Comparison of ENCODE assay signal across 1 cellular context in the genomic region with DNA sequence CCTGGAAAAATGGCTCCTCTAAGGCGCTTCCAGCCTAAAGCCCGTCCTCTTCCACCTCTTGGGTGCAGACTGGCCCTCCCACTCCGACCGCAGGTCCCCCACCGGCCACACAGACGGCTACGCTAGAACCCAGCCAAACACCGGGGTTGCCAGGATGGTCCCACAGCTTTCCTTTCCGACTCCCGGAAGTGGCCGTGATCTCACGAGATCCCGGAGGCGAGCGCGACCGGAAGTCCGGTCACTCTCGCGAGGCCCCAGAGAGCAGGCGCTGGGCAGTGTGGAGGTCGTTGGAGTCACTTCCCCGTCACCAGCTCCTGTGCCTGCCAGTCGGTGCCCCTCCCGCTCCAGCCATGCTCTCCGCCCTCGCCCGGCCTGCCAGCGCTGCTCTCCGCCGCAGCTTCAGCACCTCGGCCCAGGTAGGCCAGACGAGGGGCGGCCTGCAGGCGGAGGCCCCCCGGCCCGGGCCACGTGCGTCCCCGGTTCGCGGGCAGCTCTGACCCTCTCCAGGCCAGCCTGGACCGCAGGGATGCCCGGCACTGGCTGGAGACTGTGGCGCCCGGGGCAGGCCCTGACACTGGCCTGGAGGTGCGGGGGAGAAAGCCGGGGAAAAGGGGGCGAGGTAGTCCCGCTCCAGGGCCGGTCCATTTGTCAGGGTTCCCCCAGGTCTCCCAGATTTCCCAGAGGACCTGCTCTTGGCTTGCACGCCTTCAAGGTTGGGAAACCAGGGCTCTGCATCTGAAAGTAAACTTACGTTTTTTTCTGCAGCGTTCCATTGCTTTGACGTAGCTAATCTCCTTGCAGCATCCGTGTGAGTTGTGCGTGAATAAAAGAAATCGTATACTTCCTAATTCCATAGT.
TF ChIP-seq lines count a peak whose summit lies in the region.

A gene with protein sequence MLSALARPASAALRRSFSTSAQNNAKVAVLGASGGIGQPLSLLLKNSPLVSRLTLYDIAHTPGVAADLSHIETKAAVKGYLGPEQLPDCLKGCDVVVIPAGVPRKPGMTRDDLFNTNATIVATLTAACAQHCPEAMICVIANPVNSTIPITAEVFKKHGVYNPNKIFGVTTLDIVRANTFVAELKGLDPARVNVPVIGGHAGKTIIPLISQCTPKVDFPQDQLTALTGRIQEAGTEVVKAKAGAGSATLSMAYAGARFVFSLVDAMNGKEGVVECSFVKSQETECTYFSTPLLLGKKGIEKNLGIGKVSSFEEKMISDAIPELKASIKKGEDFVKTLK (plus strand): TSS at position 296 of the 857 bp plus-strand sequence. CDS start 55 bp downstream, at position 351.
A gene with protein sequence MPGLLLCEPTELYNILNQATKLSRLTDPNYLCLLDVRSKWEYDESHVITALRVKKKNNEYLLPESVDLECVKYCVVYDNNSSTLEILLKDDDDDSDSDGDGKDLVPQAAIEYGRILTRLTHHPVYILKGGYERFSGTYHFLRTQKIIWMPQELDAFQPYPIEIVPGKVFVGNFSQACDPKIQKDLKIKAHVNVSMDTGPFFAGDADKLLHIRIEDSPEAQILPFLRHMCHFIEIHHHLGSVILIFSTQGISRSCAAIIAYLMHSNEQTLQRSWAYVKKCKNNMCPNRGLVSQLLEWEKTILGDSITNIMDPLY (minus strand): TSS at position 190 of the 857 bp plus-strand sequence. CDS start 17,477 bp downstream, outside the sequence.

TF ChIP-seq in HepG2, 621 proteins besides CTCF, POLR2A, EP300 and RAD21 (continued from another document and continues in another):
- TF ChIP-seq, protein P1, sequence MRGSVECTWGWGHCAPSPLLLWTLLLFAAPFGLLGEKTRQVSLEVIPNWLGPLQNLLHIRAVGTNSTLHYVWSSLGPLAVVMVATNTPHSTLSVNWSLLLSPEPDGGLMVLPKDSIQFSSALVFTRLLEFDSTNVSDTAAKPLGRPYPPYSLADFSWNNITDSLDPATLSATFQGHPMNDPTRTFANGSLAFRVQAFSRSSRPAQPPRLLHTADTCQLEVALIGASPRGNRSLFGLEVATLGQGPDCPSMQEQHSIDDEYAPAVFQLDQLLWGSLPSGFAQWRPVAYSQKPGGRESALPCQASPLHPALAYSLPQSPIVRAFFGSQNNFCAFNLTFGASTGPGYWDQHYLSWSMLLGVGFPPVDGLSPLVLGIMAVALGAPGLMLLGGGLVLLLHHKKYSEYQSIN (CRISPR knock-in tag; IDR thresholded peaks at IDR 0.05; ENCODE audit: borderline replicate concordance), result no peak
- TF ChIP-seq NFKB2 (CRISPR knock-in tag; IDR thresholded peaks at IDR 0.05; ENCODE audit: borderline replicate concordance), result peak; percentile 95; the same call in 1 of the 2 replicates
- TF ChIP-seq, protein P2, sequence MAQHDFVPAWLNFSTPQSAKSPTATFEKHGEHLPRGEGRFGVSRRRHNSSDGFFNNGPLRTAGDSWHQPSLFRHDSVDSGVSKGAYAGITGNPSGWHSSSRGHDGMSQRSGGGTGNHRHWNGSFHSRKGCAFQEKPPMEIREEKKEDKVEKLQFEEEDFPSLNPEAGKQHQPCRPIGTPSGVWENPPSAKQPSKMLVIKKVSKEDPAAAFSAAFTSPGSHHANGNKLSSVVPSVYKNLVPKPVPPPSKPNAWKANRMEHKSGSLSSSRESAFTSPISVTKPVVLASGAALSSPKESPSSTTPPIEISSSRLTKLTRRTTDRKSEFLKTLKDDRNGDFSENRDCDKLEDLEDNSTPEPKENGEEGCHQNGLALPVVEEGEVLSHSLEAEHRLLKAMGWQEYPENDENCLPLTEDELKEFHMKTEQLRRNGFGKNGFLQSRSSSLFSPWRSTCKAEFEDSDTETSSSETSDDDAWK (CRISPR knock-in tag; IDR thresholded peaks at IDR 0.05), result no peak
- TF ChIP-seq, protein P3, sequence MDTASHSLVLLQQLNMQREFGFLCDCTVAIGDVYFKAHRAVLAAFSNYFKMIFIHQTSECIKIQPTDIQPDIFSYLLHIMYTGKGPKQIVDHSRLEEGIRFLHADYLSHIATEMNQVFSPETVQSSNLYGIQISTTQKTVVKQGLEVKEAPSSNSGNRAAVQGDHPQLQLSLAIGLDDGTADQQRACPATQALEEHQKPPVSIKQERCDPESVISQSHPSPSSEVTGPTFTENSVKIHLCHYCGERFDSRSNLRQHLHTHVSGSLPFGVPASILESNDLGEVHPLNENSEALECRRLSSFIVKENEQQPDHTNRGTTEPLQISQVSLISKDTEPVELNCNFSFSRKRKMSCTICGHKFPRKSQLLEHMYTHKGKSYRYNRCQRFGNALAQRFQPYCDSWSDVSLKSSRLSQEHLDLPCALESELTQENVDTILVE (CRISPR knock-in tag; IDR thresholded peaks at IDR 0.05), result peak; percentile 84; the same call in 1 of the 2 replicates
- TF ChIP-seq ZFP1 (CRISPR knock-in tag; IDR thresholded peaks at IDR 0.05), result no peak; the same call in 1 of the 2 replicates
- peak; percentile 91; the same call in 1 of the 2 replicates for TF ChIP-seq ELF4 (CRISPR knock-in tag; IDR thresholded peaks at IDR 0.05; ENCODE audit: borderline replicate concordance)
- TF ChIP-seq ZNF160 (CRISPR knock-in tag; IDR thresholded peaks at IDR 0.05), result peak; percentile 74; the same call in 1 of the 2 replicates
- no peak for TF ChIP-seq ZNF839 (CRISPR knock-in tag; IDR thresholded peaks at IDR 0.05; ENCODE audit: borderline replicate concordance)
- TF ChIP-seq NBN (conservative IDR thresholded peaks at IDR 0.05), result no peak
- TF ChIP-seq ZNF264 (CRISPR knock-in tag; IDR thresholded peaks at IDR 0.05), result peak; percentile 86
- peak; percentile 95 for TF ChIP-seq NR2C2 (CRISPR knock-in tag; IDR thresholded peaks at IDR 0.05; ENCODE audit: borderline replicate concordance)
- TF ChIP-seq ZMYM3 (CRISPR knock-in tag; IDR thresholded peaks at IDR 0.05), result no peak
- TF ChIP-seq ZNF124 (CRISPR knock-in tag; IDR thresholded peaks at IDR 0.05), result peak; percentile 86
- no peak for TF ChIP-seq RARG (CRISPR knock-in tag; IDR thresholded peaks at IDR 0.05; ENCODE audit: low read depth)
- TF ChIP-seq HNRNPL (IDR thresholded peaks at IDR 0.05; ENCODE audit: low read depth, low read length), result peak; percentile 94
- TF ChIP-seq RXRA (CRISPR knock-in tag; IDR thresholded peaks at IDR 0.05), result peak; percentile 79; the same call in 1 of the 2 replicates
- TF ChIP-seq THYN1 (CRISPR knock-in tag; IDR thresholded peaks at IDR 0.05; ENCODE audit: borderline replicate concordance, low read depth), result no peak
- TF ChIP-seq, protein P4, sequence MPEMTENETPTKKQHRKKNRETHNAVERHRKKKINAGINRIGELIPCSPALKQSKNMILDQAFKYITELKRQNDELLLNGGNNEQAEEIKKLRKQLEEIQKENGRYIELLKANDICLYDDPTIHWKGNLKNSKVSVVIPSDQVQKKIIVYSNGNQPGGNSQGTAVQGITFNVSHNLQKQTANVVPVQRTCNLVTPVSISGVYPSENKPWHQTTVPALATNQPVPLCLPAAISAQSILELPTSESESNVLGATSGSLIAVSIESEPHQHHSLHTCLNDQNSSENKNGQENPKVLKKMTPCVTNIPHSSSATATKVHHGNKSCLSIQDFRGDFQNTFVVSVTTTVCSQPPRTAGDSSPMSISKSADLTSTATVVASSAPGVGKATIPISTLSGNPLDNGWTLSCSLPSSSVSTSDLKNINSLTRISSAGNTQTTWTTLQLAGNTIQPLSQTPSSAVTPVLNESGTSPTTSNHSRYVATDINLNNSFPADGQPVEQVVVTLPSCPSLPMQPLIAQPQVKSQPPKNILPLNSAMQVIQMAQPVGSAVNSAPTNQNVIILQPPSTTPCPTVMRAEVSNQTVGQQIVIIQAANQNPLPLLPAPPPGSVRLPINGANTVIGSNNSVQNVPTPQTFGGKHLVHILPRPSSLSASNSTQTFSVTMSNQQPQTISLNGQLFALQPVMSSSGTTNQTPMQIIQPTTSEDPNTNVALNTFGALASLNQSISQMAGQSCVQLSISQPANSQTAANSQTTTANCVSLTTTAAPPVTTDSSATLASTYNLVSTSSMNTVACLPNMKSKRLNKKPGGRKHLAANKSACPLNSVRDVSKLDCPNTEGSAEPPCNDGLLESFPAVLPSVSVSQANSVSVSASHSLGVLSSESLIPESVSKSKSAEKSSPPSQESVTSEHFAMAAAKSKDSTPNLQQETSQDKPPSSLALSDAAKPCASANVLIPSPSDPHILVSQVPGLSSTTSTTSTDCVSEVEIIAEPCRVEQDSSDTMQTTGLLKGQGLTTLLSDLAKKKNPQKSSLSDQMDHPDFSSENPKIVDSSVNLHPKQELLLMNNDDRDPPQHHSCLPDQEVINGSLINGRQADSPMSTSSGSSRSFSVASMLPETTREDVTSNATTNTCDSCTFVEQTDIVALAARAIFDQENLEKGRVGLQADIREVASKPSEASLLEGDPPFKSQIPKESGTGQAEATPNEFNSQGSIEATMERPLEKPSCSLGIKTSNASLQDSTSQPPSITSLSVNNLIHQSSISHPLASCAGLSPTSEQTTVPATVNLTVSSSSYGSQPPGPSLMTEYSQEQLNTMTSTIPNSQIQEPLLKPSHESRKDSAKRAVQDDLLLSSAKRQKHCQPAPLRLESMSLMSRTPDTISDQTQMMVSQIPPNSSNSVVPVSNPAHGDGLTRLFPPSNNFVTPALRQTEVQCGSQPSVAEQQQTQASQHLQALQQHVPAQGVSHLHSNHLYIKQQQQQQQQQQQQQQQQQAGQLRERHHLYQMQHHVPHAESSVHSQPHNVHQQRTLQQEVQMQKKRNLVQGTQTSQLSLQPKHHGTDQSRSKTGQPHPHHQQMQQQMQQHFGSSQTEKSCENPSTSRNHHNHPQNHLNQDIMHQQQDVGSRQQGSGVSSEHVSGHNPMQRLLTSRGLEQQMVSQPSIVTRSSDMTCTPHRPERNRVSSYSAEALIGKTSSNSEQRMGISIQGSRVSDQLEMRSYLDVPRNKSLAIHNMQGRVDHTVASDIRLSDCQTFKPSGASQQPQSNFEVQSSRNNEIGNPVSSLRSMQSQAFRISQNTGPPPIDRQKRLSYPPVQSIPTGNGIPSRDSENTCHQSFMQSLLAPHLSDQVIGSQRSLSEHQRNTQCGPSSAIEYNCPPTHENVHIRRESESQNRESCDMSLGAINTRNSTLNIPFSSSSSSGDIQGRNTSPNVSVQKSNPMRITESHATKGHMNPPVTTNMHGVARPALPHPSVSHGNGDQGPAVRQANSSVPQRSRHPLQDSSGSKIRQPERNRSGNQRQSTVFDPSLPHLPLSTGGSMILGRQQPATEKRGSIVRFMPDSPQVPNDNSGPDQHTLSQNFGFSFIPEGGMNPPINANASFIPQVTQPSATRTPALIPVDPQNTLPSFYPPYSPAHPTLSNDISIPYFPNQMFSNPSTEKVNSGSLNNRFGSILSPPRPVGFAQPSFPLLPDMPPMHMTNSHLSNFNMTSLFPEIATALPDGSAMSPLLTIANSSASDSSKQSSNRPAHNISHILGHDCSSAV (CRISPR knock-in tag; IDR thresholded peaks at IDR 0.05; ENCODE audit: borderline replicate concordance), result no peak
- no peak for TF ChIP-seq MAFG (CRISPR knock-in tag; IDR thresholded peaks at IDR 0.05)
- TF ChIP-seq, protein P5, sequence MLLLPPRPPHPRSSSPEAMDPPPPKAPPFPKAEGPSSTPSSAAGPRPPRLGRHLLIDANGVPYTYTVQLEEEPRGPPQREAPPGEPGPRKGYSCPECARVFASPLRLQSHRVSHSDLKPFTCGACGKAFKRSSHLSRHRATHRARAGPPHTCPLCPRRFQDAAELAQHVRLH (CRISPR knock-in tag; IDR thresholded peaks at IDR 0.05; ENCODE audit: borderline replicate concordance, low read depth), result peak; percentile 91; the same call in 1 of the 2 replicates
- 0 out of 2 replicates have a peak, but pooled peaks have one; percentile 39 for TF ChIP-seq TP53 (CRISPR knock-in tag; conservative IDR thresholded peaks at IDR 0.05)
- TF ChIP-seq ZNF589 (CRISPR knock-in tag; conservative IDR thresholded peaks at IDR 0.05), result peak; percentile 84; the same call in 1 of the 2 replicates
- no peak for TF ChIP-seq SSRP1 (CRISPR knock-in tag; IDR thresholded peaks at IDR 0.05)
- TF ChIP-seq ZNF101 (CRISPR knock-in tag; IDR thresholded peaks at IDR 0.05; ENCODE audit: borderline replicate concordance, low read depth), result no peak
- no peak for TF ChIP-seq SNAI1 (CRISPR knock-in tag; IDR thresholded peaks at IDR 0.05; ENCODE audit: borderline replicate concordance)
- TF ChIP-seq HIVEP1 (CRISPR knock-in tag; IDR thresholded peaks at IDR 0.05), result peak; percentile 65; the same call in 1 of the 2 replicates
- TF ChIP-seq, protein P6, sequence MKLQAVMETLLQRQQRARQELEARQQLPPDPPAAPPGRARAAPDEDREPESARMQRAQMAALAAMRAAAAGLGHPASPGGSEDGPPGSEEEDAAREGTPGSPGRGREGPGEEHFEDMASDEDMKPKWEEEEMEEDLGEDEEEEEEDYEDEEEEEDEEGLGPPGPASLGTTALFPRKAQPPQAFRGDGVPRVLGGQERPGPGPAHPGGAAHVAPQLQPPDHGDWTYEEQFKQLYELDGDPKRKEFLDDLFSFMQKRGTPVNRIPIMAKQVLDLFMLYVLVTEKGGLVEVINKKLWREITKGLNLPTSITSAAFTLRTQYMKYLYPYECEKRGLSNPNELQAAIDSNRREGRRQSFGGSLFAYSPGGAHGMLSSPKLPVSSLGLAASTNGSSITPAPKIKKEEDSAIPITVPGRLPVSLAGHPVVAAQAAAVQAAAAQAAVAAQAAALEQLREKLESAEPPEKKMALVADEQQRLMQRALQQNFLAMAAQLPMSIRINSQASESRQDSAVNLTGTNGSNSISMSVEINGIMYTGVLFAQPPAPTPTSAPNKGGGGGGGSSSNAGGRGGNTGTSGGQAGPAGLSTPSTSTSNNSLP (IDR thresholded peaks at IDR 0.05; ENCODE audit: low read depth, low read length), result no peak
- TF ChIP-seq BHLHE40 (IDR thresholded peaks at IDR 0.05; ENCODE audit: low read length), result 0 out of 2 replicates have a peak, but pooled peaks have one; percentile 20
- TF ChIP-seq, protein P7, sequence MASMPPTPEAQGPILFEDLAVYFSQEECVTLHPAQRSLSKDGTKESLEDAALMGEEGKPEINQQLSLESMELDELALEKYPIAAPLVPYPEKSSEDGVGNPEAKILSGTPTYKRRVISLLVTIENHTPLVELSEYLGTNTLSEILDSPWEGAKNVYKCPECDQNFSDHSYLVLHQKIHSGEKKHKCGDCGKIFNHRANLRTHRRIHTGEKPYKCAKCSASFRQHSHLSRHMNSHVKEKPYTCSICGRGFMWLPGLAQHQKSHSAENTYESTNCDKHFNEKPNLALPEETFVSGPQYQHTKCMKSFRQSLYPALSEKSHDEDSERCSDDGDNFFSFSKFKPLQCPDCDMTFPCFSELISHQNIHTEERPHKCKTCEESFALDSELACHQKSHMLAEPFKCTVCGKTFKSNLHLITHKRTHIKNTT (CRISPR knock-in tag; IDR thresholded peaks at IDR 0.05), result no peak
- TF ChIP-seq NFIC (IDR thresholded peaks at IDR 0.05; ENCODE audit: low read length), result no peak
- peak; percentile 86 for TF ChIP-seq HNRNPLL (IDR thresholded peaks at IDR 0.05; ENCODE audit: low read depth, low read length, poor library complexity, severe bottlenecking)
- TF ChIP-seq FOXJ3 (CRISPR knock-in tag; IDR thresholded peaks at IDR 0.05; ENCODE audit: borderline replicate concordance), result peak; percentile 57; the same call in 1 of the 2 replicates
- no peak; the same call in 1 of the 2 replicates for TF ChIP-seq ZNF546 (CRISPR knock-in tag; conservative IDR thresholded peaks at IDR 0.05)
- TF ChIP-seq DMAP1 (CRISPR knock-in tag; IDR thresholded peaks at IDR 0.05), result peak; percentile 97
- no peak for TF ChIP-seq ATAD3A (CRISPR knock-in tag; IDR thresholded peaks at IDR 0.05)
- TF ChIP-seq GTF2F1 (IDR thresholded peaks at IDR 0.05; ENCODE audit: low read length), result no peak; the same call in 1 of the 2 replicates
- no peak for TF ChIP-seq TCF7 (IDR thresholded peaks at IDR 0.05; ENCODE audit: low read depth)
- peak; percentile 56; the same call in 1 of the 2 replicates for TF ChIP-seq MAZ (IDR thresholded peaks at IDR 0.05; ENCODE audit: borderline replicate concordance, low read depth, low read length)
- TF ChIP-seq MAZ (CRISPR knock-in tag; IDR thresholded peaks at IDR 0.05; ENCODE audit: low read depth), result peak; percentile 92
- TF ChIP-seq RFX3 (CRISPR knock-in tag; IDR thresholded peaks at IDR 0.05), result peak; percentile 13; the same call in 1 of the 2 replicates
- no peak; the same call in 1 of the 2 replicates for TF ChIP-seq MYNN (CRISPR knock-in tag; IDR thresholded peaks at IDR 0.05; ENCODE audit: low read depth)
- peak; percentile 41; the same call in 1 of the 2 replicates for TF ChIP-seq MEIS2 (CRISPR knock-in tag; IDR thresholded peaks at IDR 0.05)
- TF ChIP-seq ZNF335 (CRISPR knock-in tag; IDR thresholded peaks at IDR 0.05), result peak; percentile 74; the same call in 1 of the 2 replicates
